ENCODE assay signal across 1 cellular context in genomic region chr5:206927-207536, GRCh38.
TF ChIP-seq lines count a peak whose summit lies in the region.

No MANE protein-coding gene starts in this region.

TF ChIP-seq in WTC11, 78 proteins besides CTCF, POLR2A, EP300 and RAD21 (continued from another document):
- TF ChIP-seq PREB (CRISPR knock-in tag; IDR thresholded peaks at IDR 0.05; ENCODE audit: borderline replicate concordance) (no peak), IRF2 (CRISPR knock-in tag; IDR thresholded peaks at IDR 0.05; ENCODE audit: borderline replicate concordance, low read depth) (no peak), RELA (CRISPR knock-in tag; IDR thresholded peaks at IDR 0.05; ENCODE audit: borderline replicate concordance) (no peak), SP1 (CRISPR knock-in tag; conservative IDR thresholded peaks at IDR 0.05) (no peak), USF2 (CRISPR knock-in tag; IDR thresholded peaks at IDR 0.05) (no peak), SMAD4 (CRISPR knock-in tag; IDR thresholded peaks at IDR 0.05) (no peak), NR3C1 (CRISPR knock-in tag; conservative IDR thresholded peaks at IDR 0.05; ENCODE audit: low read depth) (no peak), TP53 (CRISPR knock-in tag; IDR thresholded peaks at IDR 0.05) (no peak), ERG (CRISPR knock-in tag; IDR thresholded peaks at IDR 0.05) (no peak)
